Comparison of ENCODE assay signal across 20 cellular contexts in genomic region chr5:97141539-97141938, GRCh38. TPM values are rescaled to one million over a fixed set of nuclear protein-coding genes. Genes with fewer than 3 reads are reported as not detected.
A peak's percentile ranks its signal among the peaks of the same experiment; 100 is the strongest.
DNase-seq lines count a peak whose midpoint lies in the region; ATAC-seq and TF ChIP-seq lines count a peak whose summit lies in the region.
"Had no signal": no experiment of that assay in that cellular context is flagged by ENCODE, and none has a peak within 500 bp of the region (broad histone marks: within the 10 kb centered on the region; RNA-seq: fewer than 3 reads in every experiment).

No MANE protein-coding gene starts in this region.

- H3K27ac ChIP-seq in HEK293 (ENCODE audit: extremely low read depth, low read depth, low read length) = no peak overlapping the region
- H3K27ac ChIP-seq in iPS-18a (ENCODE audit: low read length) = no peak overlapping the region
- peak overlapping the region; percentile 96 for H3K27ac ChIP-seq in neural progenitor cell
- no peak overlapping the region for H3K27ac ChIP-seq in CD8-positive, alpha-beta T cell (ENCODE audit: low read depth, low read length)
- H3K27ac ChIP-seq: BLaER1, GM23248 had no signal

- peak overlapping the region; percentile 86 for H3K4me3 Mint-ChIP-seq in neural progenitor cell
- H3K4me3 Mint-ChIP-seq in CD8-positive, alpha-beta T cell = no peak overlapping the region
- H3K4me3 Mint-ChIP-seq in activated CD8-positive, alpha-beta T cell treated with anti-CD3 and anti-CD28 coated beads for 36 hours = no peak overlapping the region

- H4K20me1 ChIP-seq in neural progenitor cell (ENCODE audit: low read depth) = peaks cover 29% of the 10 kb centered on the region
- H4K20me1 ChIP-seq: BLaER1 had no signal

- peaks cover 31% of the 10 kb centered on the region for H3F3A ChIP-seq in neural progenitor cell (ENCODE audit: low read depth)

- H3K4me1 ChIP-seq in HEK293 (ENCODE audit: control insufficient read depth, insufficient read depth, low read length) (peaks cover 11% of the 10 kb centered on the region), iPS-18a (ENCODE audit: control insufficient read depth, low read depth, low read length) (peaks cover 30% of the 10 kb centered on the region), neural progenitor cell (peaks cover 50% of the 10 kb centered on the region)
- no peaks in the 10 kb centered on the region for H3K4me1 ChIP-seq in CD8-positive, alpha-beta T cell (ENCODE audit: insufficient read depth, low read length)
- H3K4me1 ChIP-seq: BLaER1 had no signal

- H3K27me3 ChIP-seq in iPS-18a (ENCODE audit: control insufficient read depth, insufficient read depth, low read length) (no peaks in the 10 kb centered on the region), neural progenitor cell (no peaks in the 10 kb centered on the region)
- peaks cover 3% of the 10 kb centered on the region for H3K27me3 ChIP-seq in CD8-positive, alpha-beta T cell (ENCODE audit: insufficient read depth, low read length)
- H3K27me3 ChIP-seq: BLaER1 had no signal

- TF ChIP-seq CTCF in HEK293 (tag by site-specific recombination; IDR thresholded peaks at IDR 0.05) = no peak
- TF ChIP-seq CTCF in neural progenitor cell (IDR thresholded peaks at IDR 0.05) = no peak
- no peak for TF ChIP-seq CTCF in CD8-positive, alpha-beta T cell (IDR thresholded peaks at IDR 0.05)
- no peak for TF ChIP-seq CTCF in activated CD8-positive, alpha-beta T cell treated with anti-CD3 and anti-CD28 coated beads for 36 hours (IDR thresholded peaks at IDR 0.05)

- H3K9me3 ChIP-seq in HEK293 (ENCODE audit: control insufficient read depth, insufficient read depth, low read depth, low read length) = no peaks in the 10 kb centered on the region
- H3K9me3 ChIP-seq in iPS-18a (ENCODE audit: control insufficient read depth, low read depth, low read length) = no peaks in the 10 kb centered on the region
- no peaks in the 10 kb centered on the region for H3K9me3 ChIP-seq in neural progenitor cell (ENCODE audit: low read depth)
- H3K9me3 ChIP-seq in CD8-positive, alpha-beta T cell (ENCODE audit: low read length) = no peaks in the 10 kb centered on the region
- H3K9me3 ChIP-seq: BLaER1 had no signal

- CTCF ChIA-PET in HEK293 (lab: Yijun Ruan, JAX) = interaction anchor here (0.6 to 4.7 kb wide), 22 partner anchors 11 to 542 kb away, joined by 3 to 44 read pairs (median 4); partner anchors contain the start of gene ERAP2
- CTCF ChIA-PET in CD8-positive, alpha-beta T cell (lab: Charles Lee) = interaction anchor here (1.4 to 3.5 kb wide), 3 partner anchors 179 to 273 kb away, joined by 3 to 22 read pairs (median 3); no protein-coding TSS in a partner anchor
- CTCF ChIA-PET in activated CD8-positive, alpha-beta T cell treated with anti-CD3 and anti-CD28 coated beads for 36 hours (lab: Charles Lee) = interaction anchor here (1.2 to 2.8 kb wide), 17 partner anchors 14 to 390 kb away, joined by 3 to 34 read pairs (median 6); no protein-coding TSS in a partner anchor

- H3K9me3 Mint-ChIP-seq in neural progenitor cell = no peaks in the 10 kb centered on the region
- no peaks in the 10 kb centered on the region for H3K9me3 Mint-ChIP-seq in CD8-positive, alpha-beta T cell
- no peaks in the 10 kb centered on the region for H3K9me3 Mint-ChIP-seq in activated CD8-positive, alpha-beta T cell treated with anti-CD3 and anti-CD28 coated beads for 36 hours

- H3K4me1 Mint-ChIP-seq in neural progenitor cell = peaks cover 52% of the 10 kb centered on the region
- no peaks in the 10 kb centered on the region for H3K4me1 Mint-ChIP-seq in CD8-positive, alpha-beta T cell (ENCODE audit: low read depth)
- no peaks in the 10 kb centered on the region for H3K4me1 Mint-ChIP-seq in activated CD8-positive, alpha-beta T cell treated with anti-CD3 and anti-CD28 coated beads for 36 hours (ENCODE audit: low read depth)

- peak overlapping the region; percentile 91 for H3K4me2 ChIP-seq in neural progenitor cell
- H3K4me2 ChIP-seq: BLaER1 had no signal

- H3K4me3 ChIP-seq in HEK293 (ENCODE audit: low read depth, low read length) (no peak overlapping the region), iPS-18a (ENCODE audit: low read length) (peak overlapping the region; percentile 49), neural progenitor cell (peak overlapping the region; percentile 82)
- H3K4me3 ChIP-seq in CD8-positive, alpha-beta T cell (ENCODE audit: low read depth, low read length) = no peak overlapping the region
- H3K4me3 ChIP-seq: BLaER1, GM12878, GM23248 had no signal

- no peak for DNase-seq in neural progenitor cell (ENCODE audit: low spot score)
- DNase-seq in CD8-positive, alpha-beta T cell = no peak
- no peak for DNase-seq in HUDEP-2 (lab: John Stamatoyannopoulos, UW; ENCODE audit: unreplicated experiment in 76 of 76)
- DNase-seq in activated CD8-positive, alpha-beta T cell treated with anti-CD3 and anti-CD28 coated beads for 36 hours = no peak
- DNase-seq in activated T-cell treated with anti-CD3 and anti-CD28 coated beads for 4 hours = no peak
- DNase-seq: DMS 273 treated with DMSO at 0.1 percent for 48 hours, GDM1, GM23248, HCEC 1CT, KG1, NCI-H1436 treated with DMSO at 0.1 percent for 48 hours, NCI-H2029 treated with DMSO at 0.1 percent for 48 hours, NCI-H226, NCI-H524 treated with DMSO at 0.1 percent for 48 hours had no signal

- H3K9ac ChIP-seq in iPS-18a (ENCODE audit: low read length) (no peak overlapping the region), neural progenitor cell (peak overlapping the region; percentile 57)
- H3K9ac ChIP-seq: BLaER1, GM23248 had no signal

- peaks cover 59% of the 10 kb centered on the region for H3K79me2 ChIP-seq in neural progenitor cell (ENCODE audit: low read depth)

- no peak for ATAC-seq in SK-N-SH treated with all-trans-retinoic acid at 6 μM for 48 hours
- ATAC-seq in CD8-positive, alpha-beta T cell = no peak
- no peak for ATAC-seq in activated CD8-positive, alpha-beta T cell treated with anti-CD3 and anti-CD28 coated beads for 36 hours

- H3K36me3 ChIP-seq in HEK293 (ENCODE audit: control insufficient read depth in 2 of 2, insufficient read depth in 1 of 2, low read length in 2 of 2) (no peaks in the 10 kb centered on the region), iPS-18a (ENCODE audit: control insufficient read depth, low read depth, low read length) (no peaks in the 10 kb centered on the region), neural progenitor cell (no peaks in the 10 kb centered on the region)
- no peaks in the 10 kb centered on the region for H3K36me3 ChIP-seq in CD8-positive, alpha-beta T cell (ENCODE audit: insufficient read depth, low read length)
- H3K36me3 ChIP-seq: BLaER1 had no signal

- intact Hi-C loops in CD8-positive, alpha-beta T cell (cut with DNase I, micrococcal nuclease) = loop anchor here in 1 of 2 experiments (5.0 kb wide), 2 partner anchors 144 to 274 kb away; no protein-coding TSS in a partner anchor
- intact Hi-C loops in activated CD8-positive, alpha-beta T cell treated with anti-CD3 and anti-CD28 coated beads for 36 hours (cut with micrococcal nuclease) = loop anchor here (5.0 kb wide), 1 partner anchor 269 kb away; no protein-coding TSS in a partner anchor

- no peaks in the 10 kb centered on the region for H3K27me3 Mint-ChIP-seq in neural progenitor cell (ENCODE audit: insufficient read depth, low read depth)
- peaks cover 15% of the 10 kb centered on the region for H3K27me3 Mint-ChIP-seq in CD8-positive, alpha-beta T cell (ENCODE audit: low read depth)
- peaks cover 8% of the 10 kb centered on the region for H3K27me3 Mint-ChIP-seq in activated CD8-positive, alpha-beta T cell treated with anti-CD3 and anti-CD28 coated beads for 36 hours

- POLR2A ChIA-PET in HEK293 (lab: Yijun Ruan, JAX) = no interaction called here
- POLR2A ChIA-PET in CD8-positive, alpha-beta T cell (lab: Charles Lee) = no interaction called here
- POLR2A ChIA-PET in activated CD8-positive, alpha-beta T cell treated with anti-CD3 and anti-CD28 coated beads for 36 hours (lab: Charles Lee) = interaction anchor here (1.2 kb wide), 1 partner anchor 46 kb away, joined by 5 read pairs; no protein-coding TSS in a partner anchor

- H3K27ac Mint-ChIP-seq in neural progenitor cell = peak overlapping the region; percentile 94
- no peak overlapping the region for H3K27ac Mint-ChIP-seq in CD8-positive, alpha-beta T cell
- no peak overlapping the region for H3K27ac Mint-ChIP-seq in activated CD8-positive, alpha-beta T cell treated with anti-CD3 and anti-CD28 coated beads for 36 hours

- H3K36me3 Mint-ChIP-seq in neural progenitor cell = peaks cover under 1% of the 10 kb centered on the region
- H3K36me3 Mint-ChIP-seq in CD8-positive, alpha-beta T cell = no peaks in the 10 kb centered on the region
- H3K36me3 Mint-ChIP-seq in activated CD8-positive, alpha-beta T cell treated with anti-CD3 and anti-CD28 coated beads for 36 hours (ENCODE audit: low read depth) = no peaks in the 10 kb centered on the region

- no peak overlapping the region for H2AFZ ChIP-seq in neural progenitor cell (replicated peaks)
- H2AFZ ChIP-seq: GM23248 had no signal

TF ChIP-seq in HEK293, 187 proteins besides CTCF, POLR2A, EP300 and RAD21 (continues in another document):
- no peak for TF ChIP-seq ZNF658 (tag by site-specific recombination; IDR thresholded peaks at IDR 0.05)

TF ChIP-seq in SK-N-SH treated with all-trans-retinoic acid at 6 μM for 48 hours, 23 proteins besides CTCF, POLR2A, EP300 and RAD21:
- 0 out of 2 replicates have a peak, but pooled peaks have one; percentile 48 for TF ChIP-seq TCF4 (CRISPR knock-in tag; IDR thresholded peaks at IDR 0.05; ENCODE audit: borderline replicate concordance)
- TF ChIP-seq ESRRG (CRISPR knock-in tag; IDR thresholded peaks at IDR 0.05) = no peak
- no peak for TF ChIP-seq TOX (CRISPR knock-in tag; IDR thresholded peaks at IDR 0.05; ENCODE audit: borderline replicate concordance)
- TF ChIP-seq ZNF565 (CRISPR knock-in tag; conservative IDR thresholded peaks at IDR 0.05; ENCODE audit: low read depth) = no peak
- no peak for TF ChIP-seq BACH2 (CRISPR knock-in tag; IDR thresholded peaks at IDR 0.05; ENCODE audit: borderline replicate concordance)
- no peak for TF ChIP-seq OSR1 (CRISPR knock-in tag; IDR thresholded peaks at IDR 0.05)
- TF ChIP-seq SNAI2 (CRISPR knock-in tag; IDR thresholded peaks at IDR 0.05) = no peak
- no peak for TF ChIP-seq ZNF8 (CRISPR knock-in tag; IDR thresholded peaks at IDR 0.05)
- TF ChIP-seq CSDC2 (CRISPR knock-in tag; IDR thresholded peaks at IDR 0.05) = no peak

RNA-seq across cellular contexts. Expression of gene LIX1, which starts 0.9 kb away (rescaled TPM):
- 114 and 164 TPM in 2 replicates for total RNA-seq in neural progenitor cell (ENCODE audit: low replicate concordance)
- not detected for total RNA-seq in CD8-positive, alpha-beta T cell
- total RNA-seq in activated CD8-positive, alpha-beta T cell treated with anti-CD3 and anti-CD28 coated beads for 36 hours = not detected
- total RNA-seq: GM12878, GM23248, HepG2 had no signal

RNA-seq across cellular contexts. Expression of gene RIOK2, which starts 41.5 kb away (rescaled TPM):
- total RNA-seq in neural progenitor cell (ENCODE audit: low replicate concordance) = 29.0 and 33.1 TPM in 2 replicates
- 10 to 100 TPM; 29.2 to 29.6 TPM for total RNA-seq in CD8-positive, alpha-beta T cell
- 10 to 100 TPM; 31.7 to 33.1 TPM for total RNA-seq in activated CD8-positive, alpha-beta T cell treated with anti-CD3 and anti-CD28 coated beads for 36 hours

Comparison
In these comparisons a context has a peak if more than half of its experiments do, and no peak if none do; other contexts are left out.
1. H3K4me3 ChIP-seq: peak in iPS-18a (single experiment) and neural progenitor cell (single experiment); none in HEK293 (single experiment) and CD8-positive, alpha-beta T cell (single experiment).
2. RNA of gene LIX1, which starts 0.9 kb away (total RNA-seq): 114 to 164 TPM in neural progenitor cell; not detected in CD8-positive, alpha-beta T cell and not detected in activated CD8-positive, alpha-beta T cell treated with anti-CD3 and anti-CD28 coated beads for 36 hours; every median in the first group is over 100 times any median in the second.